ENCODE assay signal across 24 cellular contexts in genomic region chr13:75978815-75979214, GRCh38.
"Had no signal": no experiment of that assay in that cellular context is flagged by ENCODE, and none has a peak within 500 bp of the region (broad histone marks: within the 10 kb centered on the region; RNA-seq: fewer than 3 reads in every experiment).

No MANE protein-coding gene starts in this region.

- H3K36me3 ChIP-seq: Peyer's patch, SJCRH30 had no signal

- H3K9me3 ChIP-seq: Peyer's patch, SJCRH30 had no signal

- H3K27me3 ChIP-seq: Peyer's patch, SJCRH30 had no signal

- H3K27ac ChIP-seq: PC-9, Peyer's patch, SJCRH30 had no signal

- H3K4me2 ChIP-seq: PC-9 had no signal

- H2AFZ ChIP-seq: PC-9 had no signal

- H3K4me3 ChIP-seq: PC-9, Peyer's patch, SJCRH30 had no signal

- ATAC-seq: Right ventricle myocardium inferior, SK-N-SH treated with all-trans-retinoic acid at 6 μM for 48 hours had no signal

- H3K4me1 ChIP-seq: Peyer's patch, SJCRH30 had no signal

- DNase-seq: IMR-90, Karpas-422, KG1, MV-4-11, NCI-H1048, NCI-H1105, NCI-H1417, NCI-H1436 treated with DMSO at 0.1 percent for 48 hours, NCI-H1694, NCI-H187 treated with DMSO at 0.1 percent for 48 hours, NCI-H2029 treated with DMSO at 0.1 percent for 48 hours, NCI-H2171, NCI-H226, NCI-H446, NCI-H510A, NCI-H524 treated with DMSO at 0.1 percent for 48 hours, NCI-H69, NCI-H774, PC-9, Peyer's patch, SHP77 treated with DMSO at 0.1 percent for 48 hours, SJCRH30 had no signal
